ENCODE assay signal across 9 cellular contexts in the genomic region with DNA sequence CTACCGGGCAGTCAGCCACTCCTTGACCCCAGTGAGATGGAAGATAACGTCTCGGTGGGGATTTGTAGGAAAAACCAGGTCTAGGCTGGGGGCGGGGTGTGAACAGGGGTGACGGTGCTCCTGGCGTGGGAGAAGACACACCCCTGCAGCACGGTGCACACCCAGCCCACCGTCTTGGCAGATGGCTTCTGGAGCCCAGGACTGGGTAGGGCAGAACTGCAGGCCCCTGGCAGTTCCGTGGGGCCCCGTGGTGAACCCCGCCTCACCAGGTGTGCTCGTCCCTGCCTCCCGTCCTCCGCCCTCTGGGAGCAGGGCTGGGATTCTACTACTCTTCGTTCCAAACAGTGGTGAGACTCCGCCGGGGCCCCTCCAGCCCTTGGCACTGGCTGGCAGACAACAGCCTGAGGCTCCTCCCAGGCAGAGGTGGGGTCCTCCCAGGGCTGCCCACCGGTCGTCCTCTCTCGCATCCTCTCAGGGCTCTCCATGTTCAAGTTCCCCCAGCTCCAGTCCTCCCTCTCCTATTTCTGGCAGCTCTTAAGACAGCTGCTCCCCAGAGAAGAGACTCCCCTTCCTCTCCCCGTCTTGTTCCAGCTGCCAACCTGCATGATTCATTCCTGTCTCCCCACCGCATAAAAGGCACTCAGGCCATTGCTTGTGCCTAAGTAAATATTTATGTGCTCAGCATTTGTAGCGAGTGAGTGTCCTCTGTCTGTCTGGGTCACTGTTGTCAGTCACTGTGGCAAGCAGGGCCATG.
DNase-seq lines count a peak whose midpoint lies in the region; ATAC-seq and TF ChIP-seq lines count a peak whose summit lies in the region.
"Had no signal": no experiment of that assay in that cellular context is flagged by ENCODE, and none has a peak within 500 bp of the region (broad histone marks: within the 10 kb centered on the region; RNA-seq: fewer than 3 reads in every experiment).

No MANE protein-coding gene starts in this region.

- H3K27ac ChIP-seq in cardiac muscle cell = peak overlapping the region; percentile 59
- no peak overlapping the region for H3K27ac ChIP-seq in left ventricle myocardium inferior (replicated peaks)
- H3K27ac ChIP-seq in foreskin keratinocyte = peak overlapping the region; percentile 74
- H3K27ac ChIP-seq in upper lobe of right lung = no peak overlapping the region
- no peak overlapping the region for H3K27ac ChIP-seq in effector memory CD4-positive, alpha-beta T cell (ENCODE audit: insufficient read depth, low read length, poor library complexity, severe bottlenecking)

- ATAC-seq in foreskin keratinocyte = peak; percentile 83
- ATAC-seq in upper lobe of right lung = peak; percentile 85
- ATAC-seq in GM21423 (IDR thresholded peaks at IDR 0.05; ENCODE audit: unreplicated experiment) = no peak
- ATAC-seq in GM19351 (IDR thresholded peaks at IDR 0.05; ENCODE audit: unreplicated experiment) = no peak

- H3K27me3 ChIP-seq in cardiac muscle cell = no peaks in the 10 kb centered on the region
- H3K27me3 ChIP-seq in left ventricle myocardium inferior (ENCODE audit: low read depth) = peaks cover 36% of the 10 kb centered on the region
- no peaks in the 10 kb centered on the region for H3K27me3 ChIP-seq in foreskin keratinocyte
- no peaks in the 10 kb centered on the region for H3K27me3 ChIP-seq in upper lobe of right lung
- no peaks in the 10 kb centered on the region for H3K27me3 ChIP-seq in effector memory CD4-positive, alpha-beta T cell (replicated peaks; ENCODE audit: control insufficient read depth, insufficient read depth, low read length, poor library complexity, severe bottlenecking)

- TF ChIP-seq CTCF in cardiac muscle cell (IDR thresholded peaks at IDR 0.05; ENCODE audit: low read depth, low read length) (no peak), left ventricle myocardium inferior (IDR thresholded peaks at IDR 0.05; ENCODE audit: borderline replicate concordance) (no peak), foreskin keratinocyte (conservative IDR thresholded peaks at IDR 0.05) (no peak), upper lobe of right lung (IDR thresholded peaks at IDR 0.05) (no peak)

- DNase-seq in cardiac muscle cell (ENCODE audit: low read depth in 1 of 2, low spot score in 1 of 2) (peak; percentile 27 to 65), left ventricle myocardium inferior (no peak), RPMI7951 (ENCODE audit: low read depth) (peak; percentile 95), foreskin keratinocyte (peak; percentile 84 to 89), upper lobe of right lung (peak; percentile 65)
- DNase-seq in effector memory CD4-positive, alpha-beta T cell = no peak
- DNase-seq: CD8-positive, alpha-beta memory T cell had no signal

- H3K4me1 ChIP-seq in cardiac muscle cell (ENCODE audit: low read depth) (peaks cover 32% of the 10 kb centered on the region), left ventricle myocardium inferior (no peaks in the 10 kb centered on the region), foreskin keratinocyte (peaks cover 21% of the 10 kb centered on the region), upper lobe of right lung (no peaks in the 10 kb centered on the region)
- no peaks in the 10 kb centered on the region for H3K4me1 ChIP-seq in effector memory CD4-positive, alpha-beta T cell (ENCODE audit: control insufficient read depth, insufficient read depth, low read length, poor library complexity, severe bottlenecking)

- H3K9me3 ChIP-seq in cardiac muscle cell (ENCODE audit: low read depth) = no peaks in the 10 kb centered on the region
- peaks cover 20% of the 10 kb centered on the region for H3K9me3 ChIP-seq in left ventricle myocardium inferior (replicated peaks)
- H3K9me3 ChIP-seq in upper lobe of right lung = no peaks in the 10 kb centered on the region
- no peaks in the 10 kb centered on the region for H3K9me3 ChIP-seq in effector memory CD4-positive, alpha-beta T cell (ENCODE audit: control insufficient read depth, low read length)

- intact Hi-C loops in left ventricle myocardium inferior (cut with micrococcal nuclease) = no loop called here
- intact Hi-C loops in upper lobe of right lung (cut with DNase I) = no loop called here

- H3K4me3 ChIP-seq in cardiac muscle cell (no peak overlapping the region), left ventricle myocardium inferior (no peak overlapping the region), upper lobe of right lung (no peak overlapping the region)
- no peak overlapping the region for H3K4me3 ChIP-seq in effector memory CD4-positive, alpha-beta T cell (ENCODE audit: insufficient read depth, low read depth, low read length, poor library complexity, severe bottlenecking)

- H3K36me3 ChIP-seq in cardiac muscle cell (no peaks in the 10 kb centered on the region), left ventricle myocardium inferior (no peaks in the 10 kb centered on the region), upper lobe of right lung (no peaks in the 10 kb centered on the region)
- H3K36me3 ChIP-seq in effector memory CD4-positive, alpha-beta T cell (ENCODE audit: control insufficient read depth, insufficient read depth, low read length) = no peaks in the 10 kb centered on the region

Comparison
In these comparisons a context has a peak if more than half of its experiments do, and no peak if none do; other contexts are left out.
1. DNase-seq: peak in cardiac muscle cell (2 of 2), RPMI7951 (single experiment), foreskin keratinocyte (2 of 2) and upper lobe of right lung (single experiment); none in left ventricle myocardium inferior (single experiment) and effector memory CD4-positive, alpha-beta T cell (0 of 3).
2. H3K27ac ChIP-seq: peak in cardiac muscle cell (single experiment) and foreskin keratinocyte (single experiment); none in left ventricle myocardium inferior (single experiment), upper lobe of right lung (single experiment) and effector memory CD4-positive, alpha-beta T cell (single experiment).
3. ATAC-seq: peak in foreskin keratinocyte (single experiment) and upper lobe of right lung (single experiment); none in GM21423 (single experiment) and GM19351 (single experiment).